ENCODE assay signal across 13 cellular contexts in genomic region chr11:12269104-12269441, GRCh38.
DNase-seq lines count a peak whose midpoint lies in the region; TF ChIP-seq lines count a peak whose summit lies in the region.
"Had no signal": no experiment of that assay in that cellular context is flagged by ENCODE, and none has a peak within 500 bp of the region (broad histone marks: within the 10 kb centered on the region; RNA-seq: fewer than 3 reads in every experiment).

No MANE protein-coding gene starts in this region.

- H3K4me2 ChIP-seq in mesenchymal stem cell (ENCODE audit: low read length, poor library complexity, severe bottlenecking): no peak overlapping the region

- H3K9ac ChIP-seq in mesenchymal stem cell (ENCODE audit: low read length): no peak overlapping the region

- H3K27ac Mint-ChIP-seq in activated T-helper 1 cell treated with anti-CD3 and anti-CD28 coated beads, Interleukin-12 subunit alpha, Interleukin-12 subunit beta, Interleukin-2, Interleukin-4 antibody, amounts not matched to agents 30 ng/mL and 10 ng/mL and 1 ng/mL, durations not matched to agents 14 hours and 24 hours and 36 hours: no peak overlapping the region
- H3K27ac Mint-ChIP-seq: stimulated activated naive CD8-positive, alpha-beta T cell treated with anti-CD3 and anti-CD28 coated beads, Interleukin-15, Interleukin-2, amounts not matched to agents 100 ng/mL and 50 ng/mL, for 24 hours had no signal

- no peak overlapping the region for H2BK12ac ChIP-seq in mesenchymal stem cell (ENCODE audit: low read length in 2 of 2)

- H2BK15ac ChIP-seq in mesenchymal stem cell (ENCODE audit: low read depth, poor library complexity, severe bottlenecking): no peak overlapping the region

- no peak overlapping the region for H4K91ac ChIP-seq in mesenchymal stem cell (ENCODE audit: low read length)

- H3K79me1 ChIP-seq in mesenchymal stem cell (replicated peaks; ENCODE audit: low read length, poor library complexity, severe bottlenecking): no peaks in the 10 kb centered on the region

- peaks cover 13 to 43% (median 29%) of the 10 kb centered on the region in 4 donors for H3K4me1 ChIP-seq in esophagus muscularis mucosa
- peaks cover 17% of the 10 kb centered on the region for H3K4me1 ChIP-seq in mesenchymal stem cell (ENCODE audit: control insufficient read depth, insufficient read depth, low read depth, low read length)
- no peaks in the 10 kb centered on the region for H3K4me1 ChIP-seq in uterus

- DNase-seq in DMS79 treated with DMSO at 0.1 percent for 48 hours (lab: John Stamatoyannopoulos, UW): peak; percentile 25
- no peak for DNase-seq in DMS79 (lab: John Stamatoyannopoulos, UW)
- DNase-seq in esophagus muscularis mucosa (ENCODE audit: extremely low spot score): no peak
- DNase-seq in mesenchymal stem cell: no peak
- DNase-seq in uterus: peak; percentile 45
- no peak for DNase-seq in iPS-NIHi7 (ENCODE audit: extremely low spot score)
- no peak for DNase-seq in T-helper 1 cell
- no peak for DNase-seq in activated T-helper 1 cell treated with anti-CD3 and anti-CD28 coated beads, Interleukin-12 subunit alpha, Interleukin-12 subunit beta, Interleukin-2, Interleukin-4 antibody, amounts not matched to agents 30 ng/mL and 10 ng/mL and 1 ng/mL, durations not matched to agents 14 hours and 24 hours and 36 hours (ENCODE audit: low spot score)
- DNase-seq: 8988T; activated CD4-positive, alpha-beta T cell treated with anti-CD3 and anti-CD28 coated beads, Interleukin-2, amount 50 U/mL, for 4 hours; NCI-H1105; SIG-M5 had no signal

- no peak for TF ChIP-seq EP300 in esophagus muscularis mucosa (IDR thresholded peaks at IDR 0.05)

- H3K23ac ChIP-seq in mesenchymal stem cell (ENCODE audit: low read length in 2 of 2): no peak overlapping the region

- H3K27me3 ChIP-seq in esophagus muscularis mucosa: no peaks in the 10 kb centered on the region
- H3K27me3 ChIP-seq in mesenchymal stem cell (ENCODE audit: control insufficient read depth in 1 of 2, insufficient read depth in 1 of 2, low read length in 2 of 2): no peaks in the 10 kb centered on the region
- no peaks in the 10 kb centered on the region for H3K27me3 ChIP-seq in uterus

- peak overlapping the region; percentile 60 for H4K8ac ChIP-seq in mesenchymal stem cell (ENCODE audit: low read length)

- H3K9me3 Mint-ChIP-seq in activated T-helper 1 cell treated with anti-CD3 and anti-CD28 coated beads, Interleukin-12 subunit alpha, Interleukin-12 subunit beta, Interleukin-2, Interleukin-4 antibody, amounts not matched to agents 30 ng/mL and 10 ng/mL and 1 ng/mL, durations not matched to agents 14 hours and 24 hours and 36 hours: no peaks in the 10 kb centered on the region
- H3K9me3 Mint-ChIP-seq: stimulated activated naive CD8-positive, alpha-beta T cell treated with anti-CD3 and anti-CD28 coated beads, Interleukin-15, Interleukin-2, amounts not matched to agents 100 ng/mL and 50 ng/mL, for 24 hours had no signal

- no peaks in the 10 kb centered on the region for H3K27me3 Mint-ChIP-seq in activated T-helper 1 cell treated with anti-CD3 and anti-CD28 coated beads, Interleukin-12 subunit alpha, Interleukin-12 subunit beta, Interleukin-2, Interleukin-4 antibody, amounts not matched to agents 30 ng/mL and 10 ng/mL and 1 ng/mL, durations not matched to agents 14 hours and 24 hours and 36 hours (ENCODE audit: insufficient read depth)
- H3K27me3 Mint-ChIP-seq: stimulated activated naive CD8-positive, alpha-beta T cell treated with anti-CD3 and anti-CD28 coated beads, Interleukin-15, Interleukin-2, amounts not matched to agents 100 ng/mL and 50 ng/mL, for 24 hours had no signal

- peak overlapping the region; percentile 69 to 80 (median 75) for H3K27ac ChIP-seq in esophagus muscularis mucosa (replicated peaks in 1 of 4)
- H3K27ac ChIP-seq in mesenchymal stem cell (ENCODE audit: low read length, poor library complexity, severe bottlenecking): no peak overlapping the region
- H3K27ac ChIP-seq in uterus: peak overlapping the region; percentile 20 to 23

- no peak overlapping the region for H3K4ac ChIP-seq in mesenchymal stem cell (ENCODE audit: low read depth in 1 of 2, low read length in 2 of 2)

- 26% methylated on average over 2 of the region's 3 CpGs for WGBS in esophagus muscularis mucosa
- 69% methylated on average over 3 of the region's 3 CpGs for WGBS in mesenchymal stem cell

- H3K36me3 Mint-ChIP-seq in activated T-helper 1 cell treated with anti-CD3 and anti-CD28 coated beads, Interleukin-12 subunit alpha, Interleukin-12 subunit beta, Interleukin-2, Interleukin-4 antibody, amounts not matched to agents 30 ng/mL and 10 ng/mL and 1 ng/mL, durations not matched to agents 14 hours and 24 hours and 36 hours (ENCODE audit: low read depth): peaks cover 10% of the 10 kb centered on the region

- intact Hi-C loops in esophagus muscularis mucosa (cut with DNase I): no loop called here
- intact Hi-C loops in uterus (cut with DNase I; ENCODE audit: low total_unique reads): no loop called here
- intact Hi-C loops in activated T-helper 1 cell treated with anti-CD3 and anti-CD28 coated beads, Interleukin-12 subunit alpha, Interleukin-12 subunit beta, Interleukin-2, Interleukin-4 antibody, amounts not matched to agents 30 ng/mL and 10 ng/mL and 1 ng/mL, durations not matched to agents 14 hours and 24 hours and 36 hours (cut with micrococcal nuclease): no loop called here

- H3K4me1 Mint-ChIP-seq in activated T-helper 1 cell treated with anti-CD3 and anti-CD28 coated beads, Interleukin-12 subunit alpha, Interleukin-12 subunit beta, Interleukin-2, Interleukin-4 antibody, amounts not matched to agents 30 ng/mL and 10 ng/mL and 1 ng/mL, durations not matched to agents 14 hours and 24 hours and 36 hours (ENCODE audit: low read depth): no peaks in the 10 kb centered on the region

- no peak overlapping the region for H3K14ac ChIP-seq in mesenchymal stem cell (ENCODE audit: low read length in 2 of 2)

- H3K36me3 ChIP-seq in esophagus muscularis mucosa (peaks cover 0 to 8% (median 6%) of the 10 kb centered on the region in 4 donors), mesenchymal stem cell (ENCODE audit: control insufficient read depth in 1 of 2, insufficient read depth in 2 of 2, low read depth in 1 of 2, low read length in 2 of 2) (peaks cover 7 to 25% of the 10 kb centered on the region in 2 experiments), uterus (no peaks in the 10 kb centered on the region)

- H2AK5ac ChIP-seq in mesenchymal stem cell (ENCODE audit: low read length, severe bottlenecking): no peak overlapping the region

- H3K9me3 ChIP-seq in esophagus muscularis mucosa: no peaks in the 10 kb centered on the region
- no peaks in the 10 kb centered on the region for H3K9me3 ChIP-seq in mesenchymal stem cell (ENCODE audit: control insufficient read depth, low read length)
- H3K9me3 ChIP-seq in uterus: no peaks in the 10 kb centered on the region

- no peak overlapping the region for H3K4me3 Mint-ChIP-seq in activated T-helper 1 cell treated with anti-CD3 and anti-CD28 coated beads, Interleukin-12 subunit alpha, Interleukin-12 subunit beta, Interleukin-2, Interleukin-4 antibody, amounts not matched to agents 30 ng/mL and 10 ng/mL and 1 ng/mL, durations not matched to agents 14 hours and 24 hours and 36 hours
- H3K4me3 Mint-ChIP-seq: stimulated activated naive CD8-positive, alpha-beta T cell treated with anti-CD3 and anti-CD28 coated beads, Interleukin-15, Interleukin-2, amounts not matched to agents 100 ng/mL and 50 ng/mL, for 24 hours had no signal

- TF ChIP-seq CTCF in esophagus muscularis mucosa (IDR thresholded peaks at IDR 0.05) (no peak), uterus (IDR thresholded peaks at IDR 0.05) (no peak)

- H2AFZ ChIP-seq in mesenchymal stem cell (ENCODE audit: low read depth, low read length): no peak overlapping the region

- H3K4me3 ChIP-seq in esophagus muscularis mucosa: no peak overlapping the region
- H3K4me3 ChIP-seq in mesenchymal stem cell (ENCODE audit: insufficient read depth in 1 of 2, low read depth in 1 of 2, low read length in 2 of 2): no peak overlapping the region
- no peak overlapping the region for H3K4me3 ChIP-seq in uterus

- no peak overlapping the region for H2BK120ac ChIP-seq in mesenchymal stem cell (ENCODE audit: low read depth, low read length)

- no peak for TF ChIP-seq POLR2A in esophagus muscularis mucosa (IDR thresholded peaks at IDR 0.05; ENCODE audit: low read depth)
- TF ChIP-seq POLR2A in uterus (IDR thresholded peaks at IDR 0.05): no peak

- H2BK5ac ChIP-seq in mesenchymal stem cell (ENCODE audit: low read depth, low read length, poor library complexity, severe bottlenecking): no peak overlapping the region

- H3K18ac ChIP-seq in mesenchymal stem cell (ENCODE audit: low read depth in 1 of 2, low read length in 2 of 2): peak overlapping the region in 1 of 2 experiments; percentile 30

Comparison
In these comparisons a context has a peak if more than half of its experiments do, and no peak if none do; other contexts are left out.
1. DNase-seq: peak in DMS79 treated with DMSO at 0.1 percent for 48 hours (single experiment) and uterus (2 of 2); none in DMS79 (single experiment), esophagus muscularis mucosa (single experiment), mesenchymal stem cell (single experiment), iPS-NIHi7 (single experiment), T-helper 1 cell (0 of 5) and activated T-helper 1 cell treated with anti-CD3 and anti-CD28 coated beads, Interleukin-12 subunit alpha, Interleukin-12 subunit beta, Interleukin-2, Interleukin-4 antibody, amounts not matched to agents 30 ng/mL and 10 ng/mL and 1 ng/mL, durations not matched to agents 14 hours and 24 hours and 36 hours (single experiment).